In genomic region chr7:142796501-142797341, GRCh38 we compare ENCODE assay signal across 8 cellular contexts. TPM values are rescaled to one million over a fixed set of nuclear protein-coding genes. Genes with fewer than 3 reads are reported as not detected.
DNase-seq lines count a peak whose midpoint lies in the region; ATAC-seq and TF ChIP-seq lines count a peak whose summit lies in the region.

No MANE protein-coding gene starts in this region.

- H3K27ac ChIP-seq in cardiac muscle cell = no peak overlapping the region
- peak overlapping the region; percentile 98 for H3K27ac ChIP-seq in naive thymus-derived CD4-positive, alpha-beta T cell (ENCODE audit: low read depth, low read length)

- peaks cover 77% of the 10 kb centered on the region for H3K36me3 Mint-ChIP-seq in central memory CD8-positive, alpha-beta T cell (ENCODE audit: insufficient read depth)
- peaks cover 17 to 73% (median 63%) of the 10 kb centered on the region in 5 donors for H3K36me3 Mint-ChIP-seq in naive thymus-derived CD4-positive, alpha-beta T cell

- H3K9me3 ChIP-seq in cardiac muscle cell (ENCODE audit: low read depth) = no peaks in the 10 kb centered on the region
- no peaks in the 10 kb centered on the region for H3K9me3 ChIP-seq in naive thymus-derived CD4-positive, alpha-beta T cell (ENCODE audit: control insufficient read depth in 2 of 3, low read length in 3 of 3)

- H3K27me3 Mint-ChIP-seq in central memory CD8-positive, alpha-beta T cell = no peaks in the 10 kb centered on the region
- H3K27me3 Mint-ChIP-seq in naive thymus-derived CD4-positive, alpha-beta T cell = peaks cover 0 to 2% (median 0%) of the 10 kb centered on the region in 5 donors

- H3K4me3 ChIP-seq in cardiac muscle cell = peak overlapping the region; percentile 26
- H3K4me3 ChIP-seq in naive thymus-derived CD4-positive, alpha-beta T cell (ENCODE audit: low read length) = peak overlapping the region; percentile 83

- CTCF ChIA-PET in naive thymus-derived CD4-positive, alpha-beta T cell (lab: Charles Lee) = interaction anchor here (0.5 to 13.3 kb wide), 6 partner anchors 9 to 170 kb away, joined by 3 to 314 read pairs (median 10); partner anchors contain the start of gene EPHB6

- peaks cover 4% of the 10 kb centered on the region for H3K4me1 ChIP-seq in cardiac muscle cell (ENCODE audit: low read depth)
- peaks cover 42 to 44% of the 10 kb centered on the region in 2 donors for H3K4me1 ChIP-seq in naive thymus-derived CD4-positive, alpha-beta T cell (ENCODE audit: control insufficient read depth in 2 of 2, insufficient read depth in 2 of 2, low read length in 2 of 2)

- H3K9me3 Mint-ChIP-seq in central memory CD8-positive, alpha-beta T cell = no peaks in the 10 kb centered on the region
- peaks cover 0 to 13% (median 0%) of the 10 kb centered on the region in 11 donors for H3K9me3 Mint-ChIP-seq in naive thymus-derived CD4-positive, alpha-beta T cell

- peak overlapping the region; percentile 95 for H3K4me3 Mint-ChIP-seq in central memory CD8-positive, alpha-beta T cell
- peak overlapping the region; percentile 95 to 100 (median 99) for H3K4me3 Mint-ChIP-seq in naive thymus-derived CD4-positive, alpha-beta T cell

- POLR2A ChIA-PET in naive thymus-derived CD4-positive, alpha-beta T cell (lab: Charles Lee) = interaction anchor here (0.7 to 33.1 kb wide), 37 partner anchors 0 to 587 kb away, joined by 3 to 5102 read pairs (median 18); partner anchors contain the start of genes EPHB6 and GSTK1

- intact Hi-C loops in cardiac septum (cut with DNase I) = no loop called here
- intact Hi-C loops in naive thymus-derived CD4-positive, alpha-beta T cell (cut with micrococcal nuclease) = loop anchor here (5.0 kb wide), 2 partner anchors 179 to 404 kb away; no protein-coding TSS in a partner anchor

- peak overlapping the region; percentile 99 for H3K27ac Mint-ChIP-seq in central memory CD8-positive, alpha-beta T cell (ENCODE audit: low read depth)
- H3K27ac Mint-ChIP-seq in naive thymus-derived CD4-positive, alpha-beta T cell = peak overlapping the region; percentile 99 to 100 (median 100)

- DNase-seq in cardiac muscle cell (ENCODE audit: low read depth in 1 of 2, low spot score in 1 of 2) = peak in 1 of 2 donors; percentile 47
- no peak for DNase-seq in cardiac septum (ENCODE audit: low spot score)
- no peak for DNase-seq in central memory CD8-positive, alpha-beta T cell (ENCODE audit: low spot score in 2 of 2)
- peak in 3 of 9 donors; percentile 25 to 45 (median 40) for DNase-seq in naive thymus-derived CD4-positive, alpha-beta T cell
- no peak for DNase-seq in erythroblast (lab: John Stamatoyannopoulos, UW)
- DNase-seq in NCI-H2227 (lab: John Stamatoyannopoulos, UW; ENCODE audit: unreplicated experiment) = no peak
- no peak for DNase-seq in SW 1271 (lab: John Stamatoyannopoulos, UW)

- no peaks in the 10 kb centered on the region for H3K36me3 ChIP-seq in cardiac muscle cell
- H3K36me3 ChIP-seq in naive thymus-derived CD4-positive, alpha-beta T cell (ENCODE audit: control insufficient read depth in 2 of 3, insufficient read depth in 3 of 3, low read length in 3 of 3) = peaks cover 4 to 40% (median 9%) of the 10 kb centered on the region in 3 experiments

- peaks cover 82% of the 10 kb centered on the region for H3K4me1 Mint-ChIP-seq in central memory CD8-positive, alpha-beta T cell
- peaks cover 29 to 69% (median 66%) of the 10 kb centered on the region in 7 donors for H3K4me1 Mint-ChIP-seq in naive thymus-derived CD4-positive, alpha-beta T cell

- TF ChIP-seq POLR2A in erythroblast (IDR thresholded peaks at IDR 0.05; ENCODE audit: low read length) = no peak

- no peak for TF ChIP-seq CTCF in cardiac muscle cell (IDR thresholded peaks at IDR 0.05; ENCODE audit: low read depth, low read length)

- peak; percentile 47 for ATAC-seq in HG03460 (IDR thresholded peaks at IDR 0.05; ENCODE audit: unreplicated experiment)
- no peak for ATAC-seq in central memory CD8-positive, alpha-beta T cell (replicated peaks; ENCODE audit: extremely low read depth, poor library complexity, severe bottlenecking)
- peak; percentile 2 for ATAC-seq in naive thymus-derived CD4-positive, alpha-beta T cell

- peaks cover 75% of the 10 kb centered on the region for H3K27me3 ChIP-seq in cardiac muscle cell
- no peaks in the 10 kb centered on the region for H3K27me3 ChIP-seq in naive thymus-derived CD4-positive, alpha-beta T cell (ENCODE audit: control insufficient read depth in 2 of 2, insufficient read depth in 2 of 2, low read length in 2 of 2)

RNA-seq across cellular contexts. Expression of gene PRSS2, which starts 26.0 kb away (rescaled TPM):
- total RNA-seq in cardiac muscle cell (not detected in 2 replicates), cardiac septum (not detected)
- not detected in 2 replicates for polyA plus RNA-seq in cardiac muscle cell
- total RNA-seq in naive thymus-derived CD4-positive, alpha-beta T cell = not detected
- not detected for polyA plus RNA-seq in naive thymus-derived CD4-positive, alpha-beta T cell

RNA-seq across cellular contexts. Expression of gene PRSS1, which starts 47.4 kb away (rescaled TPM):
- total RNA-seq in cardiac muscle cell (not detected in 2 replicates), cardiac septum (not detected)
- polyA plus RNA-seq in cardiac muscle cell = not detected in 2 replicates
- not detected for total RNA-seq in naive thymus-derived CD4-positive, alpha-beta T cell
- polyA plus RNA-seq in naive thymus-derived CD4-positive, alpha-beta T cell = not detected

RNA-seq across cellular contexts. Expression of gene EPHB6, which starts 58.2 kb away (rescaled TPM):
- total RNA-seq in cardiac muscle cell (11.2 and 27.7 TPM in 2 replicates), cardiac septum (2.0 TPM)
- 15.7 and 25.4 TPM in 2 replicates for polyA plus RNA-seq in cardiac muscle cell
- total RNA-seq in naive thymus-derived CD4-positive, alpha-beta T cell = 100 to 1,000 TPM in 2 of 5 experiments, 10 to 100 TPM in 2, 1 to 10 TPM in 1; 9.8 to 110 (median 78.8) TPM
- polyA plus RNA-seq in naive thymus-derived CD4-positive, alpha-beta T cell = 10 to 100 TPM; 36.9 to 55.6 TPM
